ENCODE assay signal across 34 cellular contexts in genomic region chr7:85950871-85951270, GRCh38.
"Had no signal": no experiment of that assay in that cellular context is flagged by ENCODE, and none has a peak within 500 bp of the region (broad histone marks: within the 10 kb centered on the region; RNA-seq: fewer than 3 reads in every experiment).

No MANE protein-coding gene starts in this region.

- H3K9me3 ChIP-seq: body of pancreas had no signal

- H3K4me1 ChIP-seq: adrenal gland, body of pancreas, breast epithelium had no signal

- DNase-seq: activated B cell treated with CpG ODN at 0.5 μM for 24 hours; activated CD4-positive, alpha-beta memory T cell treated with anti-CD3 and anti-CD28 coated beads for 36 hours; activated CD4-positive, alpha-beta T cell treated with anti-CD3 and anti-CD28 coated beads for 4 hours; activated CD4-positive, alpha-beta T cell treated with anti-CD3 and anti-CD28 coated beads, Interleukin-2, amount 10 ng/mL, durations not matched to agents 24 days and 14 days; activated CD4-positive, alpha-beta T cell treated with anti-CD3 and anti-CD28 coated beads, Interleukin-2, amount 50 U/mL, for 1 hour; activated CD4-positive, alpha-beta T cell treated with anti-CD3 and anti-CD28 coated beads, Interleukin-2, amount 50 U/mL, for 4 hours; activated CD4-positive, CD25-positive, alpha-beta regulatory T cell treated with anti-CD3 and anti-CD28 coated beads, Interleukin-2, amount 50 U/mL, for 72 hours; activated CD8-positive, alpha-beta memory T cell treated with anti-CD3 and anti-CD28 coated beads, Interleukin-2, amount 50 U/mL, for 4 hours; activated CD8-positive, alpha-beta T cell treated with anti-CD3 and anti-CD28 coated beads for 36 hours; activated effector memory CD4-positive, alpha-beta T cell treated with anti-CD3 and anti-CD28 coated beads, Interleukin-2, amount 50 U/mL, for 16 hours; activated gamma-delta T cell treated with Interleukin-2 at 50 U/mL for 16 hours; activated naive CD4-positive, alpha-beta T cell; activated naive CD4-positive, alpha-beta T cell treated with anti-CD3 and anti-CD28 coated beads for 36 hours; activated naive CD4-positive, alpha-beta T cell treated with anti-CD3 and anti-CD28 coated beads, Interleukin-2, amount 50 U/mL, for 16 hours; activated naive CD8-positive, alpha-beta T cell treated with anti-CD3 and anti-CD28 coated beads for 36 hours; activated T-cell treated with anti-CD3 and anti-CD28 coated beads for 4 hours; activated T-cell treated with anti-CD3 and anti-CD28 coated beads, Interleukin-2, amount 50 U/mL, for 1 hour; activated T-cell treated with anti-CD3 and anti-CD28 coated beads, Interleukin-2, amount 50 U/mL, for 4 hours; activated T-cell treated with anti-CD3 and anti-CD28 coated beads, Interleukin-2, amount 50 U/mL, for 72 hours; adrenal gland; amniotic stem cell; aorta; body of pancreas; brain microvascular endothelial cell; cerebellar nuclear complex; T-helper 1 cell; T-helper 2 cell; T-helper 9 cell had no signal

- H3K27ac ChIP-seq: adrenal gland, body of pancreas, brain microvascular endothelial cell, breast epithelium, VCaP had no signal

- H3K36me3 ChIP-seq: adrenal gland, brain microvascular endothelial cell, breast epithelium had no signal

- ATAC-seq: activated CD8-positive, alpha-beta T cell treated with anti-CD3 and anti-CD28 coated beads for 36 hours; activated naive CD4-positive, alpha-beta T cell treated with anti-CD3 and anti-CD28 coated beads, Interleukin-2, amount 50 U/mL, for 72 hours; activated T-cell treated with anti-CD3 and anti-CD28 coated beads, Interleukin-2, amount 50 U/mL, for 4 hours; activated T-cell treated with anti-CD3 and anti-CD28 coated beads, Interleukin-2, amount 50 U/mL, for 72 hours; activated T-helper 17 cell treated with anti-CD3 and anti-CD28 coated beads, Interleukin-2, amount 50 U/mL, for 72 hours; body of pancreas had no signal

- FAIRE-seq: astrocyte, TTC549 had no signal

- H3K27me3 ChIP-seq: adrenal gland, body of pancreas, brain microvascular endothelial cell, breast epithelium had no signal

- H3K4me3 ChIP-seq: adrenal gland, body of pancreas, breast epithelium had no signal
